ENCODE assay signal across 8 cellular contexts in the genomic region with DNA sequence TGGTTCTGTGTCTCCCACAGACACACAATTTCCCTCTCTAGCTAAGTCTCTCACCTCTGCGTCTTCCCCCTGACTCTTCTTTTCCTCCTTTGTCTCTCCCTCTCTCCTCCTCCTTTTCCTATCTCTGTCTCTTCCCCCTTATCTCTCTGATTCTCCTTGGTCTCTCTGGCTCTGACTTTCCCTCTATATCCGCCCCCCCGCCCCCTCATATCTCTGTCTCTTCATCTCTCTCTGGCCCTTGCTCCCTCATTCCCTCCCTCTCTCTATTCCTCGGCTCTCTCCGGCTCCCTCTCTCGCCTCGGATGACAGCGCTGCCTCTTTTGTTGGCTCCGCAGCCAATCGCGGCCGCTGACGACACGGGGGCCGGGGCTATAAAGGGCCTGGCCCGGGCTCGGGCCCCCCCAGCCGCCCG.
DNase-seq lines count a peak whose midpoint lies in the region; ATAC-seq, FAIRE-seq and TF ChIP-seq lines count a peak whose summit lies in the region.

A gene (plus strand): TSS at position 404 of the 412 bp plus-strand sequence. CDS start 195 bp downstream, outside the sequence.

- DNase-seq in 8988T = peak; percentile 96
- DNase-seq in HTR-8/SVneo (ENCODE audit: insufficient read length, low spot score) = peak; percentile 81
- no peak for DNase-seq in NT2/D1 (ENCODE audit: low read depth, low spot score)
- DNase-seq in activated CD8-positive, alpha-beta memory T cell treated with anti-CD3 and anti-CD28 coated beads, Interleukin-2, amount 50 U/mL, for 4 hours = peak; percentile 74
- DNase-seq in epithelial cell of esophagus (ENCODE audit: low read depth) = peak; percentile 76
- DNase-seq in middle frontal gyrus (ENCODE audit: extremely low spot score, low spot score) = peak; percentile 64
- peak; percentile 45 to 55 for DNase-seq in stimulated activated CD8-positive, alpha-beta memory T cell treated with anti-CD3 and anti-CD28 coated beads, Interleukin-7, amount 100 ng/mL, for 1 hour (ENCODE audit: low read depth in 2 of 2)

- no peaks in the 10 kb centered on the region for H3K36me3 ChIP-seq in NT2/D1 (ENCODE audit: insufficient read depth, insufficient read length, low read length)

- ATAC-seq in GM18907 (IDR thresholded peaks at IDR 0.05; ENCODE audit: unreplicated experiment) = peak; percentile 37

- H3K27me3 ChIP-seq in NT2/D1 (ENCODE audit: insufficient read depth, insufficient read length) = peaks cover 3% of the 10 kb centered on the region

- no peak for TF ChIP-seq CTCF in epithelial cell of esophagus (IDR thresholded peaks at IDR 0.05; ENCODE audit: insufficient read depth, low read depth, low read length, missing control alignments)

- peak within 1 kb of the TSS; percentile 98 for H3K4me3 ChIP-seq in NT2/D1 (ENCODE audit: insufficient read length, low read depth)
- H3K4me3 ChIP-seq in epithelial cell of esophagus (ENCODE audit: low read length) = peak within 1 kb of the TSS; percentile 55

- peak within 1 kb of the TSS; percentile 98 for H3K9ac ChIP-seq in NT2/D1 (ENCODE audit: insufficient read length, low read depth)

- H3K4me1 ChIP-seq in NT2/D1 (ENCODE audit: insufficient read depth, insufficient read length) = peaks cover 8% of the 10 kb centered on the region

- no peak for FAIRE-seq in HTR-8/SVneo (lab: Jason Lieb, UNC)

- no peaks in the 10 kb centered on the region for H3K9me3 ChIP-seq in NT2/D1 (ENCODE audit: insufficient read depth, low read length)
